ENCODE assay signal across 8 cellular contexts in genomic region chr17:4215882-4216411, GRCh38. TPM values are rescaled to one million over a fixed set of nuclear protein-coding genes. Genes with fewer than 3 reads are reported as not detected.
A peak's percentile ranks its signal among the peaks of the same experiment; 100 is the strongest.
DNase-seq lines count a peak whose midpoint lies in the region; ATAC-seq, FAIRE-seq and TF ChIP-seq lines count a peak whose summit lies in the region.
"Had no signal": no experiment of that assay in that cellular context is flagged by ENCODE, and none has a peak within 500 bp of the region (broad histone marks: within the 10 kb centered on the region; RNA-seq: fewer than 3 reads in every experiment).

No MANE protein-coding gene starts in this region.

- no peaks in the 10 kb centered on the region for H3K27me3 Mint-ChIP-seq in activated T-helper 2 cell treated with anti-CD3 and anti-CD28 coated beads, Interferon-gamma antibody, Interleukin-2, Interleukin-4, amounts not matched to agents 10 μg/mL and 5 μg/mL and 100 μg/mL, durations not matched to agents 14 hours and 24 hours and 36 hours (ENCODE audit: low read depth)

- H3K27me3 ChIP-seq in psoas muscle (ENCODE audit: insufficient read depth in 3 of 3, low read length in 2 of 3), result no peaks in the 10 kb centered on the region
- H3K27me3 ChIP-seq: ovary had no signal

- peaks cover 30% of the 10 kb centered on the region for H3K4me1 ChIP-seq in psoas muscle

- peak overlapping the region; percentile 89 for H3K27ac ChIP-seq in psoas muscle
- H3K27ac ChIP-seq: ovary had no signal

- H3K36me3 ChIP-seq in psoas muscle (ENCODE audit: insufficient read depth in 1 of 2, low read depth in 1 of 2), result peaks cover 6 to 14% of the 10 kb centered on the region in 2 donors
- H3K36me3 ChIP-seq: ovary had no signal

- DNase-seq in GM12892 (ENCODE audit: insufficient read length) (no peak), NCI-H1436 treated with DMSO at 0.1 percent for 48 hours (lab: John Stamatoyannopoulos, UW) (peak; percentile 94), psoas muscle (no peak), posterior vena cava (ENCODE audit: low spot score) (no peak)
- DNase-seq in activated T-helper 2 cell treated with anti-CD3 and anti-CD28 coated beads, Interferon-gamma antibody, Interleukin-2, Interleukin-4, amounts not matched to agents 10 μg/mL and 5 μg/mL and 100 μg/mL, durations not matched to agents 14 hours and 24 hours and 36 hours (ENCODE audit: low spot score), result no peak

- no peak overlapping the region for H3K4me3 Mint-ChIP-seq in activated T-helper 2 cell treated with anti-CD3 and anti-CD28 coated beads, Interferon-gamma antibody, Interleukin-2, Interleukin-4, amounts not matched to agents 10 μg/mL and 5 μg/mL and 100 μg/mL, durations not matched to agents 14 hours and 24 hours and 36 hours (ENCODE audit: low read depth)

- WGBS in psoas muscle, 3 donors, result 51 to 72% (median 61%) methylated on average over 6 of the region's 6 CpGs

- peaks cover 9% of the 10 kb centered on the region for H3K4me1 Mint-ChIP-seq in activated T-helper 2 cell treated with anti-CD3 and anti-CD28 coated beads, Interferon-gamma antibody, Interleukin-2, Interleukin-4, amounts not matched to agents 10 μg/mL and 5 μg/mL and 100 μg/mL, durations not matched to agents 14 hours and 24 hours and 36 hours (ENCODE audit: low read depth)

- peaks cover 28% of the 10 kb centered on the region for H3K36me3 Mint-ChIP-seq in activated T-helper 2 cell treated with anti-CD3 and anti-CD28 coated beads, Interferon-gamma antibody, Interleukin-2, Interleukin-4, amounts not matched to agents 10 μg/mL and 5 μg/mL and 100 μg/mL, durations not matched to agents 14 hours and 24 hours and 36 hours (ENCODE audit: low read depth)

- intact Hi-C loops in activated T-helper 2 cell treated with anti-CD3 and anti-CD28 coated beads, Interferon-gamma antibody, Interleukin-2, Interleukin-4, amounts not matched to agents 10 μg/mL and 5 μg/mL and 100 μg/mL, durations not matched to agents 14 hours and 24 hours and 36 hours (cut with micrococcal nuclease), result loop anchor here (1.0 kb wide), 2 partner anchors 88 to 197 kb away; no protein-coding TSS in a partner anchor
- intact Hi-C loops in psoas muscle (cut with DNase I) (loop anchor here (1.0 to 5.0 kb wide), 7 partner anchors 32 to 197 kb away; partner anchors contain the start of genes ANKFY1 (in 2 of the 2) and UBE2G1 (in 1 of the 2)), posterior vena cava (cut with DNase I) (loop anchor here (5.0 to 10.0 kb wide), 4 partner anchors 46 to 199 kb away; partner anchors contain the start of gene ANKFY1 (in 1 of the 2))

- ATAC-seq in psoas muscle, result peak in 2 of 4 donors; percentile 19 to 43
- no peak for ATAC-seq in HG03571 (IDR thresholded peaks at IDR 0.05; ENCODE audit: unreplicated experiment)
- no peak for ATAC-seq in HG03095 (IDR thresholded peaks at IDR 0.05; ENCODE audit: unreplicated experiment)

- no peak for TF ChIP-seq POLR2A in GM12892 (IDR thresholded peaks at IDR 0.05; ENCODE audit: low read depth, low read length)

- peak; percentile 67 for FAIRE-seq in GM12892 (lab: Jason Lieb, UNC)

- H3K4me3 ChIP-seq in psoas muscle, result peak overlapping the region; percentile 47

- no peaks in the 10 kb centered on the region for H3K9me3 Mint-ChIP-seq in activated T-helper 2 cell treated with anti-CD3 and anti-CD28 coated beads, Interferon-gamma antibody, Interleukin-2, Interleukin-4, amounts not matched to agents 10 μg/mL and 5 μg/mL and 100 μg/mL, durations not matched to agents 14 hours and 24 hours and 36 hours

- H3K27ac Mint-ChIP-seq in activated T-helper 2 cell treated with anti-CD3 and anti-CD28 coated beads, Interferon-gamma antibody, Interleukin-2, Interleukin-4, amounts not matched to agents 10 μg/mL and 5 μg/mL and 100 μg/mL, durations not matched to agents 14 hours and 24 hours and 36 hours, result peak overlapping the region; percentile 59

- H3K9me3 ChIP-seq in psoas muscle, result no peaks in the 10 kb centered on the region
- H3K9me3 ChIP-seq: ovary had no signal

- TF ChIP-seq CTCF in psoas muscle (IDR thresholded peaks at IDR 0.05), result no peak

RNA-seq across cellular contexts. Expression of gene ANKFY1, which starts 47.8 kb away (rescaled TPM):
- 17.2 TPM for polyA plus RNA-seq in GM12892 (2012; ENCODE audit: missing spikeins)
- 50.6 and 51.9 TPM in 2 replicates for total RNA-seq in activated T-helper 2 cell treated with anti-CD3 and anti-CD28 coated beads, Interferon-gamma antibody, Interleukin-2, Interleukin-4, amounts not matched to agents 10 μg/mL and 5 μg/mL and 100 μg/mL, durations not matched to agents 14 hours and 24 hours and 36 hours
- 10 to 100 TPM; 12.8 to 18.8 (median 16.5) TPM for total RNA-seq in psoas muscle
- 10 to 100 TPM in 1 of 3 donors, 1 to 10 TPM in 2; 5.7 to 11.1 (median 6.0) TPM for polyA plus RNA-seq in psoas muscle
- 10 to 100 TPM; 34.9 to 49.2 TPM for total RNA-seq in posterior vena cava
